ENCODE assay signal across 20 cellular contexts in the genomic region with DNA sequence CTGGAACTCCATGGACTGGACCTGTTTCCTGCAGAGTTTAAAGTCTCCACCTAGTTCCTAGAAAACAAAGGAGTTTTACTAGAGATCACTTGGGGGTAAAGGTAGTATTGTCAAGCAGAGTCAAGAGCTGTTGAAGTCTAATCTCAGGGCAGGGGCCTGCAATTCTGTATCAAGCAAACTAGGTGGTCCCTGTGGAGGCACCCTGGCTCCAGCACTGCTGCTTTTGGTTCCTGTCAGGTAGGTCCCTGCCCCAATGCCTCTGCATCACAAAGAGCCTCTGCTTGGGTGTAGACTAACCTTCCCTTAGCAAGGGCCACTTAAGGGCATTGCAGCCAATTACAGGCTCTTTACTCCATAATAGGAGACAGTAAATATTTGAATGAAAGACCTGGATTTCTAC. TPM values are rescaled to one million over a fixed set of nuclear protein-coding genes. Genes with fewer than 3 reads are reported as not detected.
"Had no signal": no experiment of that assay in that cellular context is flagged by ENCODE, and none has a peak within 500 bp of the region (broad histone marks: within the 10 kb centered on the region; RNA-seq: fewer than 3 reads in every experiment).

No MANE protein-coding gene starts in this region.

- H3K9me3 Mint-ChIP-seq: activated T-helper 1 cell treated with anti-CD3 and anti-CD28 coated beads, Interleukin-12 subunit alpha, Interleukin-12 subunit beta, Interleukin-2, Interleukin-4 antibody, amounts not matched to agents 30 ng/mL and 10 ng/mL and 1 ng/mL, durations not matched to agents 14 hours and 24 hours and 36 hours; immature natural killer cell; stimulated activated naive B cell treated with anti-CD40 and anti-IgM and Interleukin-4, amounts not matched to agents 10 μg/mL and 1 μg/mL and 100 μg/mL, for 72 hours; T-cell had no signal

- H3K27me3 Mint-ChIP-seq: activated CD4-positive, alpha-beta T cell treated with anti-CD3 and anti-CD28 coated beads, Interleukin-2, amount 10 ng/mL, durations not matched to agents 7 days and 5 days; stimulated activated naive B cell treated with anti-CD40 and anti-IgM and Interleukin-4, amounts not matched to agents 10 μg/mL and 1 μg/mL and 100 μg/mL, for 72 hours; T-cell had no signal

- H3K4me3 ChIP-seq: adrenal gland, gastrocnemius medialis, left ventricle myocardium inferior, sigmoid colon, tibial artery had no signal

- H3K27ac ChIP-seq: adrenal gland, gastrocnemius medialis, left ventricle myocardium inferior, sigmoid colon, tibial artery had no signal

- H3K27me3 ChIP-seq: adrenal gland, gastrocnemius medialis, sigmoid colon, tibial artery had no signal

- DNase-seq: activated CD4-positive, alpha-beta T cell treated with anti-CD3 and anti-CD28 coated beads, Interleukin-2, amount 10 ng/mL, durations not matched to agents 7 days and 5 days; adrenal gland; cerebellar nuclear complex; cortex of kidney; effector CD4-positive, alpha-beta T cell; gastrocnemius medialis; head of caudate nucleus; immature natural killer cell; kidney glomerular epithelial cell; left ventricle myocardium inferior; mammary epithelial cell; midbrain; nucleus accumbens; sigmoid colon; stimulated activated naive B cell treated with anti-CD40 and anti-IgM and Interleukin-4, amounts not matched to agents 10 μg/mL and 1 μg/mL and 100 μg/mL, for 72 hours; T-cell; T-helper 9 cell; tibial artery had no signal

- H3K4me3 Mint-ChIP-seq: activated CD4-positive, alpha-beta T cell treated with anti-CD3 and anti-CD28 coated beads, Interleukin-2, amount 10 ng/mL, durations not matched to agents 7 days and 5 days; activated T-helper 1 cell treated with anti-CD3 and anti-CD28 coated beads, Interleukin-12 subunit alpha, Interleukin-12 subunit beta, Interleukin-2, Interleukin-4 antibody, amounts not matched to agents 30 ng/mL and 10 ng/mL and 1 ng/mL, durations not matched to agents 14 hours and 24 hours and 36 hours; immature natural killer cell; nephron; stimulated activated naive B cell treated with anti-CD40 and anti-IgM and Interleukin-4, amounts not matched to agents 10 μg/mL and 1 μg/mL and 100 μg/mL, for 72 hours; T-cell had no signal

- H3K4me1 ChIP-seq: adrenal gland, sigmoid colon, tibial artery had no signal

- H3K4me1 Mint-ChIP-seq: immature natural killer cell, nephron had no signal

- H3K9me3 ChIP-seq: adrenal gland, gastrocnemius medialis, left ventricle myocardium inferior, sigmoid colon, tibial artery had no signal

- H3K27ac Mint-ChIP-seq: activated CD4-positive, alpha-beta T cell treated with anti-CD3 and anti-CD28 coated beads, Interleukin-2, amount 10 ng/mL, durations not matched to agents 7 days and 5 days; activated T-helper 1 cell treated with anti-CD3 and anti-CD28 coated beads, Interleukin-12 subunit alpha, Interleukin-12 subunit beta, Interleukin-2, Interleukin-4 antibody, amounts not matched to agents 30 ng/mL and 10 ng/mL and 1 ng/mL, durations not matched to agents 14 hours and 24 hours and 36 hours; immature natural killer cell; nephron; T-cell had no signal

RNA-seq across cellular contexts. Expression of gene CYP3A5, which starts 40.5 kb away (rescaled TPM):
- total RNA-seq: activated CD4-positive, alpha-beta T cell treated with anti-CD3 and anti-CD28 coated beads, Interleukin-2, amount 10 ng/mL, durations not matched to agents 7 days and 5 days; activated T-helper 1 cell treated with anti-CD3 and anti-CD28 coated beads, Interleukin-12 subunit alpha, Interleukin-12 subunit beta, Interleukin-2, Interleukin-4 antibody, amounts not matched to agents 30 ng/mL and 10 ng/mL and 1 ng/mL, durations not matched to agents 14 hours and 24 hours and 36 hours; left ventricle myocardium inferior; mammary epithelial cell had no signal

RNA-seq across cellular contexts. Expression of gene TMEM225B, which starts 41.2 kb away (rescaled TPM):
- total RNA-seq: gastrocnemius medialis, left ventricle myocardium inferior, mammary epithelial cell had no signal
- polyA plus RNA-seq: mammary epithelial cell had no signal
